Comparison of ENCODE assay signal across 8 cellular contexts in genomic region chr19:28466107-28467045, GRCh38.
DNase-seq lines count a peak whose midpoint lies in the region; ATAC-seq and TF ChIP-seq lines count a peak whose summit lies in the region.

No MANE protein-coding gene starts in this region.

- H3K79me2 ChIP-seq in DOHH2 (ENCODE audit: control insufficient read depth, low read length) (no peaks in the 10 kb centered on the region), MM.1S (ENCODE audit: low read length) (peaks cover 22% of the 10 kb centered on the region; the same call in 1 of the 2 replicates)

- no peak overlapping the region for H3K27ac ChIP-seq in DOHH2 (ENCODE audit: low read depth, low read length)
- peak overlapping the region; percentile 84 for H3K27ac ChIP-seq in MM.1S (ENCODE audit: low read length)

- H3K9me2 ChIP-seq in DOHH2 (replicated peaks; ENCODE audit: control insufficient read depth, low read length) (no peaks in the 10 kb centered on the region), MM.1S (replicated peaks; ENCODE audit: insufficient read depth, low read length) (no peaks in the 10 kb centered on the region)

- H2AFZ ChIP-seq in MM.1S (ENCODE audit: low read length) = peak overlapping the region; percentile 17

- ATAC-seq in left lobe of liver = peak; percentile 78
- no peak for ATAC-seq in GM19395 (IDR thresholded peaks at IDR 0.05; ENCODE audit: unreplicated experiment)
- no peak for ATAC-seq in GM21447 (IDR thresholded peaks at IDR 0.05; ENCODE audit: unreplicated experiment)

- H3K4me3 ChIP-seq in DOHH2 (ENCODE audit: low read length) = no peak overlapping the region
- peak overlapping the region; percentile 41 for H3K4me3 ChIP-seq in MM.1S (ENCODE audit: low read length)

- H3K36me3 ChIP-seq in DOHH2 (ENCODE audit: control insufficient read depth, low read length) (no peaks in the 10 kb centered on the region), MM.1S (replicated peaks; ENCODE audit: insufficient read depth, low read length) (no peaks in the 10 kb centered on the region)

- in situ Hi-C loops in T47D (cut with HindIII; ENCODE audit: low pct_unique_long_range_greater_than_20kb, low sequenced_read_pairs) = no loop called here

- H3F3A ChIP-seq in DOHH2 (ENCODE audit: control insufficient read depth, insufficient read depth) = no peaks in the 10 kb centered on the region
- H3F3A ChIP-seq in MM.1S (ENCODE audit: insufficient read depth, low read length) = peaks cover 39% of the 10 kb centered on the region

- peak; percentile 84 for DNase-seq in MM.1S
- peak; percentile 25 for DNase-seq in T-helper 9 cell
- peak; percentile 7 to 63 for DNase-seq in T47D (ENCODE audit: low read depth in 1 of 2, low spot score in 1 of 2)
- peak; percentile 62 for DNase-seq in left lobe of liver (ENCODE audit: low spot score)
- DNase-seq in stimulated activated CD4-positive, alpha-beta T cell treated with anti-CD3 and anti-CD28 coated beads, TNF-alpha, amount 100 ng/mL, for 48 hours (ENCODE audit: low read depth in 3 of 3) = peak; percentile 15 to 55 (median 34)

- peak; percentile 76 for TF ChIP-seq CTCF in DOHH2 (IDR thresholded peaks at IDR 0.05; ENCODE audit: low read depth, low read length, poor library complexity, severe bottlenecking)
- TF ChIP-seq CTCF in MM.1S (IDR thresholded peaks at IDR 0.05; ENCODE audit: low read length) = peak; percentile 92

- peak overlapping the region; percentile 54 for H3K9ac ChIP-seq in MM.1S (ENCODE audit: low read length)

- H3K4me2 ChIP-seq in DOHH2 (ENCODE audit: low read length) (no peak overlapping the region), MM.1S (ENCODE audit: low read depth, low read length) (peak overlapping the region; percentile 70)

- 0 out of 2 replicates have a peak, but pooled peaks cover 3% of the 10 kb centered on the region for H3K27me3 ChIP-seq in DOHH2 (ENCODE audit: control insufficient read depth, low read length)
- H3K27me3 ChIP-seq in MM.1S (replicated peaks; ENCODE audit: insufficient read depth, low read length) = no peaks in the 10 kb centered on the region

- H3K9me3 ChIP-seq in DOHH2 (ENCODE audit: control insufficient read depth, insufficient read depth, low read length) = no peaks in the 10 kb centered on the region
- H3K9me3 ChIP-seq in MM.1S (replicated peaks; ENCODE audit: insufficient read depth, low read length) = no peaks in the 10 kb centered on the region

- H3K4me1 ChIP-seq in DOHH2 (ENCODE audit: control insufficient read depth, low read length) (peaks cover 16% of the 10 kb centered on the region), MM.1S (ENCODE audit: low read length) (peaks cover 61% of the 10 kb centered on the region)

- no peaks in the 10 kb centered on the region for H4K20me1 ChIP-seq in DOHH2 (ENCODE audit: control insufficient read depth, insufficient read depth, low read depth, low read length)
- no peaks in the 10 kb centered on the region for H4K20me1 ChIP-seq in MM.1S (ENCODE audit: insufficient read depth, low read length)

Comparison
In these comparisons a context has a peak if more than half of its experiments do, and no peak if none do; other contexts are left out.
1. DNase-seq: peak in every context shown above with its lines; median percentile 84 in MM.1S; 62 in left lobe of liver; 35 in T47D; 34 in stimulated activated CD4-positive, alpha-beta T cell treated with anti-CD3 and anti-CD28 coated beads, TNF-alpha, amount 100 ng/mL, for 48 hours; 25 in T-helper 9 cell.